In the genomic region with DNA sequence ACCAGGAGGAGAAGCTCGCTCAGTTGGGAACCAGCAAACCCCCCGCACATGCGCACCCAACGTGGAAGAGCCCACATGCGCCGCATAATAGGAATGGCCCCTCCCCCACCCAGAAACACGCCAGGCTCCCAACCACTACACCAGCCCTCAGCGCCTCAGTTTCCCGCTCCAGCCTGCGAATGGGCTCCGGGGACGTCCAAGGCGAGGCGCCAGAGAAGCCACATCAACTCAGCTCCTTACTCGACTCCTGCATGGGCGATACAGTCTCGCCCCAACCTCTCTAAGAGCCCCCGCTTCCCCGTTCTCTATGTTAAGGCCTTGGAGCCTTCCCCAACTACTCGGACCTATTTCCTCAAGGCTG, we compare ENCODE assay signal across 8 cellular contexts. TPM values are rescaled to one million over a fixed set of nuclear protein-coding genes. Genes with fewer than 3 reads are reported as not detected.
DNase-seq lines count a peak whose midpoint lies in the region; ATAC-seq and TF ChIP-seq lines count a peak whose summit lies in the region.

No MANE protein-coding gene starts in this region.

- H3K4me1 ChIP-seq in ES-I3 (ENCODE audit: insufficient read depth, low read length) (peaks cover 19% of the 10 kb centered on the region), mucosa of descending colon (ENCODE audit: low read depth) (peaks cover 27% of the 10 kb centered on the region)

- intact Hi-C loops in mucosa of descending colon (cut with DNase I, micrococcal nuclease), result loop anchor here (10.0 kb wide), 1 partner anchor 108 kb away; no protein-coding TSS in a partner anchor

- H3K9ac ChIP-seq in ES-I3 (ENCODE audit: low read depth, low read length), result peak overlapping the region; percentile 99

- peak; percentile 94 for DNase-seq in NCI-H82 (lab: John Stamatoyannopoulos, UW)
- peak; percentile 90 for DNase-seq in activated CD8-positive, alpha-beta memory T cell treated with anti-CD3 and anti-CD28 coated beads for 24 hours
- DNase-seq in endothelial cell (ENCODE audit: low spot score), result peak; percentile 60
- DNase-seq in mucosa of descending colon, result peak; percentile 82 to 88 (median 84)
- peak; percentile 48 for DNase-seq in stimulated activated CD8-positive, alpha-beta memory T cell treated with anti-CD3 and anti-CD28 coated beads, Interleukin-7, amount 100 ng/mL, for 24 hours (ENCODE audit: low read depth)

- peaks cover 26% of the 10 kb centered on the region for H3K36me3 ChIP-seq in ES-I3 (ENCODE audit: insufficient read depth, low read length)
- no peaks in the 10 kb centered on the region for H3K36me3 ChIP-seq in mucosa of descending colon (ENCODE audit: low read depth)

- peaks cover 32% of the 10 kb centered on the region for H3K36me3 Mint-ChIP-seq in endothelial cell (ENCODE audit: low read depth, unreplicated experiment)

- H3K4me3 Mint-ChIP-seq in endothelial cell (ENCODE audit: unreplicated experiment), result peak overlapping the region; percentile 100

- peak overlapping the region; percentile 98 for H3K27ac Mint-ChIP-seq in endothelial cell (ENCODE audit: unreplicated experiment)

- no peak for TF ChIP-seq CTCF in endothelial cell (IDR thresholded peaks at IDR 0.05; ENCODE audit: unreplicated experiment)
- no peak for TF ChIP-seq CTCF in mucosa of descending colon (IDR thresholded peaks at IDR 0.05)

- ATAC-seq in HG03045 (IDR thresholded peaks at IDR 0.05; ENCODE audit: unreplicated experiment), result peak; percentile 24
- ATAC-seq in mucosa of descending colon, result peak; percentile 67
- ATAC-seq in HG03354 (IDR thresholded peaks at IDR 0.05; ENCODE audit: poor library complexity, severe bottlenecking, unreplicated experiment), result no peak

- no peaks in the 10 kb centered on the region for H3K9me3 ChIP-seq in ES-I3 (ENCODE audit: control insufficient read depth, insufficient read depth, low read length)
- H3K9me3 ChIP-seq in mucosa of descending colon, result no peaks in the 10 kb centered on the region

- peaks cover 15% of the 10 kb centered on the region for H3K27me3 Mint-ChIP-seq in endothelial cell (ENCODE audit: unreplicated experiment)

- peak overlapping the region; percentile 83 for H3K4me3 ChIP-seq in mucosa of descending colon

- peaks cover 18% of the 10 kb centered on the region for H3K4me1 Mint-ChIP-seq in endothelial cell (ENCODE audit: unreplicated experiment)

- H3K9me3 Mint-ChIP-seq in endothelial cell (ENCODE audit: unreplicated experiment), result no peaks in the 10 kb centered on the region

RNA-seq across cellular contexts. Expression of a gene that starts 0.5 kb away (rescaled TPM):
- total RNA-seq in endothelial cell (ENCODE audit: unreplicated experiment) (201 TPM), mucosa of descending colon (100 to 1,000 TPM; 150 to 188 (median 184) TPM)

RNA-seq across cellular contexts. Expression of a gene that starts 18.5 kb away (rescaled TPM):
- total RNA-seq in endothelial cell (ENCODE audit: unreplicated experiment), result 43.7 TPM
- total RNA-seq in mucosa of descending colon, result 100 to 1,000 TPM in 1 of 3 donors, 10 to 100 TPM in 2; 48.1 to 107 (median 48.9) TPM

RNA-seq across cellular contexts. Expression of a gene that starts 51.3 kb away (rescaled TPM):
- total RNA-seq in endothelial cell (ENCODE audit: unreplicated experiment), result 13.3 TPM
- total RNA-seq in mucosa of descending colon, result 10 to 100 TPM; 23.5 to 46.8 (median 23.6) TPM
